19 cellular contexts compared by ENCODE assay signal in the genomic region with DNA sequence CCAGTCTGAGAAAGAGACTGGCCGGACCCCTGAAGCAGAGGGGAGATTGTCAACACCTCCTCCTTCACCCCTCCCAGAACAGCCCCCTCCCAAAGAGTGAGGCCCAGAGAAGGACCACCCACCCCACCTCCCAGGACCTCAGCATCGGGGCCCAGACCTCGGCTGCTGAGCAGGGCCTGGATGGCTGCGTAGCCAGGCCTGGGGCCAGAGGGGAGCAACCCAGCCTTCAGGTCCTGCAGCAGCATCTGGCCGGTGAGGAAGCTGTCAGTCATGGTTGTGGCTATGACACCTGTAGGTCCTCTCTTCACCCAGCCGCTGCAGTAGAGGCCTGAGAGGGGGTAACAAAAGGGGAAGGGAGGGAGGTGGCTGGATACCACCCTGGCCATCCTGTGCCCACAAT. TPM values are rescaled to one million over a fixed set of nuclear protein-coding genes. Genes with fewer than 3 reads are reported as not detected.
DNase-seq lines count a peak whose midpoint lies in the region; ATAC-seq, FAIRE-seq and TF ChIP-seq lines count a peak whose summit lies in the region.
"Had no signal": no experiment of that assay in that cellular context is flagged by ENCODE, and none has a peak within 500 bp of the region (broad histone marks: within the 10 kb centered on the region; RNA-seq: fewer than 3 reads in every experiment).

No MANE protein-coding gene starts in this region.

- intact Hi-C loops in HepG2 (cut with micrococcal nuclease; ENCODE audit: unreplicated experiment) (loop anchor here (1.0 to 10.0 kb wide), 3 partner anchors 20 to 208 kb away; no protein-coding TSS in a partner anchor), right lobe of liver (cut with DNase I) (loop anchor here (5.0 to 10.0 kb wide), 3 partner anchors 76 to 208 kb away; a partner anchor contains a TSS)

- no peak overlapping the region for H3K4me3 ChIP-seq in HepG2 (replicated peaks in 1 of 3; ENCODE audit: insufficient read depth in 1 of 3, low read depth in 2 of 3, low read length in 3 of 3)
- H3K4me3 ChIP-seq in right lobe of liver, result no peak overlapping the region
- H3K4me3 ChIP-seq in neuronal stem cell (ENCODE audit: low read length in 2 of 2), result no peak overlapping the region
- H3K4me3 ChIP-seq in Karpas-422 (ENCODE audit: low read length), result no peak overlapping the region
- H3K4me3 ChIP-seq: GM23248 had no signal

- no peak for TF ChIP-seq EP300 in HepG2 (IDR thresholded peaks at IDR 0.05; ENCODE audit: low read depth in 2 of 2, low read length in 2 of 2)
- no peak for TF ChIP-seq EP300 in HepG2 (CRISPR knock-in tag; IDR thresholded peaks at IDR 0.05; ENCODE audit: borderline replicate concordance)

- no peak for DNase-seq in HepG2 (ENCODE audit: low spot score)
- DNase-seq in right lobe of liver, result no peak
- peak; percentile 32 for DNase-seq in NAMALWA (ENCODE audit: low spot score)
- no peak for DNase-seq in neuronal stem cell (ENCODE audit: low spot score)
- DNase-seq in Karpas-422, result no peak
- DNase-seq in AG08396 (ENCODE audit: low spot score), result no peak
- no peak for DNase-seq in DMS79 treated with DMSO at 0.1 percent for 48 hours (lab: John Stamatoyannopoulos, UW)
- DNase-seq: DMS153, HFFc6 had no signal

- H3K14ac ChIP-seq in neuronal stem cell (ENCODE audit: low read length), result no peak overlapping the region

- no TSS peak for BruUV-seq in HepG2 (replicated peaks; lab: Mats Ljungman, UMichigan)

- ATAC-seq in HepG2 (peak; percentile 3; the same call in 2 of the 3 replicates), right lobe of liver (no peak)

- no peak overlapping the region for H3K18ac ChIP-seq in neuronal stem cell (ENCODE audit: low read length)

- POLR2A ChIA-PET in HepG2 (lab: Yijun Ruan, JAX), result interaction anchor here (0.9 to 3.9 kb wide), 7 partner anchors 9 to 126 kb away, joined by 3 to 55 read pairs (median 4); a partner anchor contains a TSS

- H3K4me2 ChIP-seq in HepG2 (ENCODE audit: low read depth, low read length), result no peak overlapping the region
- H3K4me2 ChIP-seq in neuronal stem cell (ENCODE audit: insufficient read depth, low read length, poor library complexity, severe bottlenecking), result no peak overlapping the region
- no peak overlapping the region for H3K4me2 ChIP-seq in Karpas-422 (ENCODE audit: low read depth, low read length, poor library complexity, severe bottlenecking)

- H4K20me1 ChIP-seq in HepG2 (ENCODE audit: insufficient read depth, low read length) (no peaks in the 10 kb centered on the region), Karpas-422 (ENCODE audit: insufficient read depth, low read depth, low read length) (no peaks in the 10 kb centered on the region)

- no peaks in the 10 kb centered on the region for H3K9me2 ChIP-seq in Karpas-422 (replicated peaks; ENCODE audit: insufficient read depth, low read length)

- H2BK5ac ChIP-seq in neuronal stem cell (ENCODE audit: low read length), result no peak overlapping the region

- H3K9ac ChIP-seq in HepG2 (ENCODE audit: insufficient read depth, low read depth, low read length) (no peak overlapping the region), neuronal stem cell (ENCODE audit: low read depth, low read length, poor library complexity) (peak overlapping the region; percentile 63), Karpas-422 (ENCODE audit: low read length) (no peak overlapping the region)
- H3K9ac ChIP-seq: GM23248 had no signal

- H3K27me3 ChIP-seq in HepG2 (ENCODE audit: control insufficient read depth in 1 of 2, insufficient read depth in 2 of 2, low read length in 2 of 2) (peaks cover 9 to 27% of the 10 kb centered on the region in 2 experiments; a peak in 4 of 5 replicates), right lobe of liver (peaks cover 4 to 17% of the 10 kb centered on the region in 2 donors), neuronal stem cell (ENCODE audit: control insufficient read depth in 3 of 3, insufficient read depth in 3 of 3, low read depth in 1 of 3, low read length in 3 of 3) (peaks cover 28 to 38% (median 37%) of the 10 kb centered on the region in 3 experiments), Karpas-422 (ENCODE audit: low read length) (no peaks in the 10 kb centered on the region)

- peak overlapping the region; percentile 61 for H2AK5ac ChIP-seq in neuronal stem cell (ENCODE audit: low read depth, low read length)

- H3K36me3 ChIP-seq in HepG2 (replicated peaks in 1 of 2; ENCODE audit: control insufficient read depth in 1 of 2, insufficient read depth in 2 of 2, low read length in 2 of 2) (peaks cover 3 to 4% of the 10 kb centered on the region in 2 experiments; a peak in 3 of 5 replicates), right lobe of liver (no peaks in the 10 kb centered on the region), neuronal stem cell (replicated peaks in 1 of 2; ENCODE audit: control insufficient read depth in 2 of 2, insufficient read depth in 2 of 2, low read length in 2 of 2) (peaks cover 4 to 39% of the 10 kb centered on the region in 2 donors), Karpas-422 (ENCODE audit: insufficient read depth, low read length) (no peaks in the 10 kb centered on the region)
- H3K36me3 ChIP-seq: BE2C had no signal

- no peak overlapping the region for H2BK12ac ChIP-seq in neuronal stem cell (ENCODE audit: low read length)

- H3K9me3 ChIP-seq in HepG2 (ENCODE audit: low read length) (no peaks in the 10 kb centered on the region), right lobe of liver (no peaks in the 10 kb centered on the region), neuronal stem cell (replicated peaks in 1 of 2; ENCODE audit: control insufficient read depth in 2 of 2, insufficient read depth in 1 of 2, low read depth in 1 of 2, low read length in 2 of 2) (no peaks in the 10 kb centered on the region), Karpas-422 (ENCODE audit: low read length) (no peaks in the 10 kb centered on the region)
- H3K9me3 ChIP-seq: BE2C had no signal

- H4K8ac ChIP-seq in neuronal stem cell (ENCODE audit: low read depth, low read length), result no peak overlapping the region

- no peaks in the 10 kb centered on the region for H3K79me1 ChIP-seq in neuronal stem cell (ENCODE audit: low read depth, low read length)

- no peak overlapping the region for H4K91ac ChIP-seq in neuronal stem cell (ENCODE audit: low read depth, low read length, poor library complexity)

- FAIRE-seq in HepG2 (lab: Jason Lieb, UNC), result no peak
- FAIRE-seq: G401.6, GM12892 had no signal

- TF ChIP-seq RAD21 in HepG2 (CRISPR knock-in tag; IDR thresholded peaks at IDR 0.05), result no peak

- no peak overlapping the region for H3K23ac ChIP-seq in neuronal stem cell (ENCODE audit: low read depth, low read length, poor library complexity)

- peak overlapping the region; percentile 49 for H2BK15ac ChIP-seq in neuronal stem cell (ENCODE audit: low read length)

- in situ Hi-C loops in HepG2 (cut with HindIII; ENCODE audit: extremely low pct_ligation_motif_present, low pct_unique_long_range_greater_than_20kb), result loop anchor here (5.0 kb wide), 1 partner anchor 71 kb away; no protein-coding TSS in a partner anchor

- CTCF ChIA-PET in HepG2 (lab: Yijun Ruan, JAX; ENCODE audit: low intra/inter-chr PET ratio, low total read pairs), result interaction anchor here (1.0 to 2.6 kb wide), 5 partner anchors 19 to 205 kb away, joined by 3 to 30 read pairs (median 6); no protein-coding TSS in a partner anchor

- H3K79me2 ChIP-seq in HepG2 (ENCODE audit: insufficient read depth, low read length), result no peaks in the 10 kb centered on the region
- no peaks in the 10 kb centered on the region for H3K79me2 ChIP-seq in Karpas-422 (ENCODE audit: low read length)

- H2BK120ac ChIP-seq in neuronal stem cell (ENCODE audit: low read depth, low read length), result no peak overlapping the region

- H3K27ac ChIP-seq in HepG2 (ENCODE audit: extremely low read length, insufficient read depth, low read length) (no peak overlapping the region), right lobe of liver (no peak overlapping the region), neuronal stem cell (replicated peaks; ENCODE audit: low read length) (no peak overlapping the region), Karpas-422 (ENCODE audit: low read length) (no peak overlapping the region)
- H3K27ac ChIP-seq: GM23248, HL-60 had no signal

- H2AFZ ChIP-seq in HepG2 (ENCODE audit: low read length) (no peak overlapping the region), neuronal stem cell (ENCODE audit: low read length) (no peak overlapping the region), Karpas-422 (ENCODE audit: low read length) (no peak overlapping the region)
- H2AFZ ChIP-seq: GM23248 had no signal

- TF ChIP-seq POLR2A in HepG2 (IDR thresholded peaks at IDR 0.05; ENCODE audit: insufficient read depth in 1 of 2, low read depth in 2 of 2, low read length in 2 of 2) (no peak), right lobe of liver (IDR thresholded peaks at IDR 0.05) (no peak)

- no peak for TF ChIP-seq CTCF in HepG2 (CRISPR knock-in tag; IDR thresholded peaks at IDR 0.05)
- no peak for TF ChIP-seq CTCF in right lobe of liver (IDR thresholded peaks at IDR 0.05)

- H3K4ac ChIP-seq in neuronal stem cell (ENCODE audit: low read length), result no peak overlapping the region

- 92% methylated on average over 2 of the region's 6 CpGs for WGBS in HepG2 (ENCODE audit: low lambda C conversion rate)
- no CpG with 5 or more reads among the region's 6 CpGs for WGBS in right lobe of liver (ENCODE audit: insufficient coverage, low coverage, low lambda C conversion rate, missing lambda C conversion rate)
- WGBS in neuronal stem cell (ENCODE audit: extremely low coverage in 2 of 2, insufficient read length in 2 of 2, insufficient replicate concordance in 1 of 2), 2 donors, result no CpG with 5 or more reads among the region's 6 CpGs

- peaks cover 38% of the 10 kb centered on the region for H3K4me1 ChIP-seq in HepG2 (ENCODE audit: insufficient read depth, low read length)
- peaks cover 0 to 7% (median 2%) of the 10 kb centered on the region in 4 donors for H3K4me1 ChIP-seq in right lobe of liver
- peaks cover 2 to 3% of the 10 kb centered on the region in 2 donors for H3K4me1 ChIP-seq in neuronal stem cell (ENCODE audit: control insufficient read depth in 2 of 2, insufficient read depth in 1 of 2, low read depth in 1 of 2, low read length in 2 of 2)
- peaks cover 8% of the 10 kb centered on the region for H3K4me1 ChIP-seq in Karpas-422 (ENCODE audit: low read length)

RNA-seq across cellular contexts. Expression of a gene that starts 3.2 kb away (rescaled TPM):
- total RNA-seq in HepG2 (2016; rRNA removed; fragmentation: Illumina TruSeq; extraction: Trizol) (0.11 TPM in 1 of 2 replicates, not detected in the other), right lobe of liver (under 1 TPM in 2 of 6 experiments, not detected in 4; 0.10 to 0.13 TPM)
- total RNA-seq in HepG2 (2016; cell fraction: cytosol; rRNA removed; fragmentation: Illumina TruSeq; extraction: Trizol; ENCODE audit: low read depth), result not detected in 2 replicates
- 0.15 TPM in 1 of 2 replicates, not detected in the other for total RNA-seq in HepG2 (2016; cell fraction: insoluble cytoplasmic fraction; rRNA removed; fragmentation: Illumina TruSeq; extraction: Trizol)
- total RNA-seq in HepG2 (2016; cell fraction: membrane; rRNA removed; fragmentation: Illumina TruSeq; extraction: Trizol), result not detected in 2 replicates
- total RNA-seq in HepG2 (2016; cell fraction: nucleus; rRNA removed; fragmentation: Illumina TruSeq; extraction: Trizol), result 0.28 and 0.44 TPM in 2 replicates
- polyA plus RNA-seq in HepG2 (2011; rRNA removed), result 0.03 and 0.07 TPM in 2 replicates
- 0.01 TPM in 2 replicates for polyA plus RNA-seq in HepG2 (2011; cell fraction: cytosol; rRNA removed)
- 0.17 and 0.29 TPM in 2 replicates for polyA plus RNA-seq in HepG2 (2011; cell fraction: nucleus; rRNA removed)
- polyA plus RNA-seq in HepG2 (2012), result 0.03 and 0.08 TPM in 2 replicates
- polyA plus RNA-seq in HepG2 (2016; cell fraction: cytosol; fragmentation: Illumina TruSeq; extraction: Trizol; ENCODE audit: low read depth), result not detected in 2 replicates
- polyA plus RNA-seq in HepG2 (2016; cell fraction: insoluble cytoplasmic fraction; fragmentation: Illumina TruSeq; extraction: Trizol; ENCODE audit: low read depth), result not detected in 2 replicates
- polyA plus RNA-seq in HepG2 (2016; cell fraction: membrane; fragmentation: Illumina TruSeq; extraction: Trizol; ENCODE audit: low read depth), result not detected in 2 replicates
- polyA plus RNA-seq in HepG2 (2016; cell fraction: nucleus; fragmentation: Illumina TruSeq; extraction: Trizol; ENCODE audit: insufficient read depth, low read depth), result 0.15 and 0.44 TPM in 2 replicates
- polyA minus RNA-seq in HepG2 (2011; rRNA and poly(A)+ RNA removed; ENCODE audit: low replicate concordance), result 0.14 TPM in 1 of 2 replicates, not detected in the other
- polyA minus RNA-seq in HepG2 (2011; cell fraction: cytosol; rRNA and poly(A)+ RNA removed), result not detected in 2 replicates
- polyA minus RNA-seq in HepG2 (2011; cell fraction: nucleus; rRNA and poly(A)+ RNA removed), result 0.52 TPM in 1 of 2 replicates, not detected in the other
- 0.03 TPM for polyA plus RNA-seq in neuronal stem cell (2013, experiment 1 of 2)
- polyA plus RNA-seq in neuronal stem cell (2013, experiment 2 of 2), result 0.03 TPM
- total RNA-seq in Karpas-422 (2014; rRNA removed; shearing (Covaris generic); ENCODE audit: low replicate concordance), result not detected in 2 replicates
- total RNA-seq: GM23248, IMR-90 had no signal
- polyA plus RNA-seq: CD14-positive monocyte; CD4-positive, alpha-beta memory T cell; GM23248 had no signal

RNA-seq across cellular contexts. Expression of a gene that starts 9.9 kb away (rescaled TPM):
- total RNA-seq in HepG2 (2016; rRNA removed; fragmentation: Illumina TruSeq; extraction: Trizol), result 99.0 and 116 TPM in 2 replicates
- total RNA-seq in HepG2 (2016; cell fraction: cytosol; rRNA removed; fragmentation: Illumina TruSeq; extraction: Trizol; ENCODE audit: low read depth), result 17.2 and 18.6 TPM in 2 replicates
- total RNA-seq in HepG2 (2016; cell fraction: insoluble cytoplasmic fraction; rRNA removed; fragmentation: Illumina TruSeq; extraction: Trizol), result 96.0 and 122 TPM in 2 replicates
- 33.1 and 34.8 TPM in 2 replicates for total RNA-seq in HepG2 (2016; cell fraction: membrane; rRNA removed; fragmentation: Illumina TruSeq; extraction: Trizol)
- 59.6 and 66.9 TPM in 2 replicates for total RNA-seq in HepG2 (2016; cell fraction: nucleus; rRNA removed; fragmentation: Illumina TruSeq; extraction: Trizol)
- 23.4 and 27.7 TPM in 2 replicates for polyA plus RNA-seq in HepG2 (2011; rRNA removed)
- 25.9 and 36.5 TPM in 2 replicates for polyA plus RNA-seq in HepG2 (2011; cell fraction: cytosol; rRNA removed)
- 50.2 and 50.3 TPM in 2 replicates for polyA plus RNA-seq in HepG2 (2011; cell fraction: nucleus; rRNA removed)
- polyA plus RNA-seq in HepG2 (2012), result 12.3 and 15.3 TPM in 2 replicates
- polyA plus RNA-seq in HepG2 (2016; cell fraction: cytosol; fragmentation: Illumina TruSeq; extraction: Trizol; ENCODE audit: low read depth), result 13.6 and 16.1 TPM in 2 replicates
- 83.4 and 93.7 TPM in 2 replicates for polyA plus RNA-seq in HepG2 (2016; cell fraction: insoluble cytoplasmic fraction; fragmentation: Illumina TruSeq; extraction: Trizol; ENCODE audit: low read depth)
- 21.8 and 25.0 TPM in 2 replicates for polyA plus RNA-seq in HepG2 (2016; cell fraction: membrane; fragmentation: Illumina TruSeq; extraction: Trizol; ENCODE audit: low read depth)
- polyA plus RNA-seq in HepG2 (2016; cell fraction: nucleus; fragmentation: Illumina TruSeq; extraction: Trizol; ENCODE audit: insufficient read depth, low read depth), result 111 and 113 TPM in 2 replicates
- 11.0 and 40.8 TPM in 2 replicates for polyA minus RNA-seq in HepG2 (2011; rRNA and poly(A)+ RNA removed; ENCODE audit: low replicate concordance)
- 14.0 and 15.4 TPM in 2 replicates for polyA minus RNA-seq in HepG2 (2011; cell fraction: cytosol; rRNA and poly(A)+ RNA removed)
- polyA minus RNA-seq in HepG2 (2011; cell fraction: nucleus; rRNA and poly(A)+ RNA removed), result 10.0 and 10.6 TPM in 2 replicates
- total RNA-seq in right lobe of liver, result 10 to 100 TPM in 2 of 6 experiments, 1 to 10 TPM in 4; 7.7 to 18.7 (median 8.6) TPM
- 13.2 TPM for polyA plus RNA-seq in neuronal stem cell (2013, experiment 1 of 2)
- 12.0 TPM for polyA plus RNA-seq in neuronal stem cell (2013, experiment 2 of 2)
- 3.2 and 8.4 TPM in 2 replicates for total RNA-seq in Karpas-422 (2014; rRNA removed; shearing (Covaris generic); ENCODE audit: low replicate concordance)

RNA-seq across cellular contexts. Expression of a gene that starts 30.5 kb away (rescaled TPM):
- total RNA-seq in HepG2 (2016; rRNA removed; fragmentation: Illumina TruSeq; extraction: Trizol) (0.11 TPM in 1 of 2 replicates, not detected in the other), right lobe of liver (1 to 10 TPM; 2.1 to 6.1 (median 3.7) TPM)
- 0.09 TPM in 1 of 2 replicates, not detected in the other for total RNA-seq in HepG2 (2016; cell fraction: cytosol; rRNA removed; fragmentation: Illumina TruSeq; extraction: Trizol; ENCODE audit: low read depth)
- total RNA-seq in HepG2 (2016; cell fraction: insoluble cytoplasmic fraction; rRNA removed; fragmentation: Illumina TruSeq; extraction: Trizol), result 0.11 TPM in 1 of 2 replicates, not detected in the other
- total RNA-seq in HepG2 (2016; cell fraction: membrane; rRNA removed; fragmentation: Illumina TruSeq; extraction: Trizol), result not detected in 2 replicates
- total RNA-seq in HepG2 (2016; cell fraction: nucleus; rRNA removed; fragmentation: Illumina TruSeq; extraction: Trizol), result 0.28 TPM in 1 of 2 replicates, not detected in the other
- 0.11 and 0.20 TPM in 2 replicates for polyA plus RNA-seq in HepG2 (2011; rRNA removed)
- polyA plus RNA-seq in HepG2 (2011; cell fraction: cytosol; rRNA removed), result 0.14 and 0.15 TPM in 2 replicates
- 0.47 and 1.1 TPM in 2 replicates for polyA plus RNA-seq in HepG2 (2011; cell fraction: nucleus; rRNA removed)
- not detected in 2 replicates for polyA plus RNA-seq in HepG2 (2012)
- polyA plus RNA-seq in HepG2 (2016; cell fraction: cytosol; fragmentation: Illumina TruSeq; extraction: Trizol; ENCODE audit: low read depth), result 0.18 TPM in 1 of 2 replicates, not detected in the other
- 0.10 TPM in 1 of 2 replicates, not detected in the other for polyA plus RNA-seq in HepG2 (2016; cell fraction: insoluble cytoplasmic fraction; fragmentation: Illumina TruSeq; extraction: Trizol; ENCODE audit: low read depth)
- not detected in 2 replicates for polyA plus RNA-seq in HepG2 (2016; cell fraction: membrane; fragmentation: Illumina TruSeq; extraction: Trizol; ENCODE audit: low read depth)
- polyA plus RNA-seq in HepG2 (2016; cell fraction: nucleus; fragmentation: Illumina TruSeq; extraction: Trizol; ENCODE audit: insufficient read depth, low read depth), result not detected in 2 replicates
- 0.32 TPM in 1 of 2 replicates, not detected in the other for polyA minus RNA-seq in HepG2 (2011; rRNA and poly(A)+ RNA removed; ENCODE audit: low replicate concordance)
- not detected in 2 replicates for polyA minus RNA-seq in HepG2 (2011; cell fraction: cytosol; rRNA and poly(A)+ RNA removed)
- polyA minus RNA-seq in HepG2 (2011; cell fraction: nucleus; rRNA and poly(A)+ RNA removed), result not detected in 2 replicates
- not detected for polyA plus RNA-seq in neuronal stem cell (2013, experiment 1 of 2)
- polyA plus RNA-seq in neuronal stem cell (2013, experiment 2 of 2), result not detected
- not detected in 2 replicates for total RNA-seq in Karpas-422 (2014; rRNA removed; shearing (Covaris generic); ENCODE audit: low replicate concordance)
- total RNA-seq: CD4-positive, alpha-beta memory T cell; GM23248; H4; HFFc6; HT1080; IMR-90 had no signal
- polyA plus RNA-seq: CD14-positive monocyte; CD4-positive, alpha-beta memory T cell; GM23248; IMR-90 had no signal
